ENCODE assay signal across 23 cellular contexts in the genomic region with DNA sequence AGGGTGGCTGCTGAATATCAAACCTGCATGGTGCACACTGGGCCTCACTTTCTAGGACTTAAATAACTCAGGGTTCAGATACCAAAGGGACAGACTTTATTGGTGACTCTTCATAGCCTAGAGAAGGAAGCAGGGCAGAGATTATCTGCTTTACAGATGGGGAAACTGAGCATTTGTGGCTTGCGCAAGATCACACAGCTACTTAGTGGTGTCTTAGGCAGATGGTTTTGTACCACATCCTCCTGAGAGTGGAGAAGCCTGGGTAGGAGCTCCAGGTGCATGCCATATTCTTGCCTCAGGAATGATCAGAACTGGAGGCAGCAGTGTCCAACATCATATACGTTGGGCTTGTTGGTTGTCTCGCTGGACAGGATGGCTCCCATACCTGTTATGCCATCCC.
"Had no signal": no experiment of that assay in that cellular context is flagged by ENCODE, and none has a peak within 500 bp of the region (broad histone marks: within the 10 kb centered on the region; RNA-seq: fewer than 3 reads in every experiment).

No MANE protein-coding gene starts in this region.

- H3K27me3 ChIP-seq: body of pancreas, foreskin keratinocyte, neural progenitor cell, stomach, testis had no signal

- H3K4me2 ChIP-seq: neural progenitor cell had no signal

- DNase-seq: activated B cell treated with CpG ODN at 0.5 μM for 24 hours; activated CD4-positive, alpha-beta T cell treated with anti-CD3 and anti-CD28 coated beads for 36 hours; activated CD4-positive, alpha-beta T cell treated with anti-CD3 and anti-CD28 coated beads, Interleukin-2, amount 50 U/mL, for 4 hours; activated effector memory CD4-positive, alpha-beta T cell treated with anti-CD3 and anti-CD28 coated beads, Interleukin-2, amount 50 U/mL, for 16 hours; activated naive CD4-positive, alpha-beta T cell treated with anti-CD3 and anti-CD28 coated beads, Interleukin-2, amount 50 U/mL, for 16 hours; activated naive CD8-positive, alpha-beta T cell treated with anti-CD3 and anti-CD28 coated beads, Interleukin-2, amount 50 U/mL, for 24 hours; body of pancreas; dermis blood vessel endothelial cell; effector memory CD4-positive, alpha-beta T cell; foreskin keratinocyte; left ventricle myocardium inferior; mammary epithelial cell; naive thymus-derived CD8-positive, alpha-beta T cell; small intestine; stimulated activated CD4-positive, alpha-beta T cell treated with anti-CD3 and anti-CD28 coated beads, Interleukin-2, amount 100 ng/mL, for 24 hours; stomach; T-helper 9 cell; testis had no signal

- H3K9ac ChIP-seq: neural progenitor cell had no signal

- H3K4me3 ChIP-seq: body of pancreas, left ventricle myocardium inferior, neural progenitor cell, stomach, testis had no signal

- H3K27me3 Mint-ChIP-seq: activated B cell treated with CpG ODN at 0.5 μM for 24 hours; activated CD4-positive, alpha-beta T cell treated with anti-CD3 and anti-CD28 coated beads for 36 hours; activated naive CD8-positive, alpha-beta T cell treated with anti-CD3 and anti-CD28 coated beads, Interleukin-2, amount 50 U/mL, for 24 hours; naive thymus-derived CD8-positive, alpha-beta T cell; stimulated activated memory B cell treated with anti-CD40 and anti-IgM and Interleukin-4, amounts not matched to agents 10 μg/mL and 1 μg/mL and 100 μg/mL, for 72 hours; type B pancreatic cell had no signal

- FAIRE-seq: small intestine had no signal

- ATAC-seq: activated CD4-positive, alpha-beta T cell treated with anti-CD3 and anti-CD28 coated beads for 36 hours; activated naive CD8-positive, alpha-beta T cell treated with anti-CD3 and anti-CD28 coated beads, Interleukin-2, amount 50 U/mL, for 24 hours; body of pancreas; foreskin keratinocyte; naive thymus-derived CD8-positive, alpha-beta T cell; sciatic nerve; stimulated activated memory B cell treated with anti-CD40 and anti-IgM and Interleukin-4, amounts not matched to agents 10 μg/mL and 1 μg/mL and 100 μg/mL, for 72 hours had no signal

- H3K4me1 Mint-ChIP-seq: activated B cell treated with CpG ODN at 0.5 μM for 24 hours; activated CD4-positive, alpha-beta T cell treated with anti-CD3 and anti-CD28 coated beads for 36 hours; activated naive CD8-positive, alpha-beta T cell treated with anti-CD3 and anti-CD28 coated beads, Interleukin-2, amount 50 U/mL, for 24 hours; mesothelial cell of epicardium; neural progenitor cell; stimulated activated memory B cell treated with anti-CD40 and anti-IgM and Interleukin-4, amounts not matched to agents 10 μg/mL and 1 μg/mL and 100 μg/mL, for 72 hours had no signal

- H3K9me3 ChIP-seq: body of pancreas, left ventricle myocardium inferior, stomach, testis had no signal

- H3K27ac Mint-ChIP-seq: activated B cell treated with CpG ODN at 0.5 μM for 24 hours; activated CD4-positive, alpha-beta T cell treated with anti-CD3 and anti-CD28 coated beads for 36 hours; activated naive CD8-positive, alpha-beta T cell treated with anti-CD3 and anti-CD28 coated beads, Interleukin-2, amount 50 U/mL, for 24 hours; mesothelial cell of epicardium; neural progenitor cell; stimulated activated memory B cell treated with anti-CD40 and anti-IgM and Interleukin-4, amounts not matched to agents 10 μg/mL and 1 μg/mL and 100 μg/mL, for 72 hours; type B pancreatic cell had no signal

- H3K9me3 Mint-ChIP-seq: activated B cell treated with CpG ODN at 0.5 μM for 24 hours; activated naive CD8-positive, alpha-beta T cell treated with anti-CD3 and anti-CD28 coated beads, Interleukin-2, amount 50 U/mL, for 24 hours; naive thymus-derived CD8-positive, alpha-beta T cell; neural progenitor cell; stimulated activated memory B cell treated with anti-CD40 and anti-IgM and Interleukin-4, amounts not matched to agents 10 μg/mL and 1 μg/mL and 100 μg/mL, for 72 hours; type B pancreatic cell had no signal

- H3K4me3 Mint-ChIP-seq: activated B cell treated with CpG ODN at 0.5 μM for 24 hours; activated CD4-positive, alpha-beta T cell treated with anti-CD3 and anti-CD28 coated beads for 36 hours; activated naive CD8-positive, alpha-beta T cell treated with anti-CD3 and anti-CD28 coated beads, Interleukin-2, amount 50 U/mL, for 24 hours; mesothelial cell of epicardium; naive thymus-derived CD8-positive, alpha-beta T cell; neural progenitor cell; stimulated activated memory B cell treated with anti-CD40 and anti-IgM and Interleukin-4, amounts not matched to agents 10 μg/mL and 1 μg/mL and 100 μg/mL, for 72 hours; type B pancreatic cell had no signal

- H3K4me1 ChIP-seq: body of pancreas, foreskin keratinocyte, neural progenitor cell, stomach, testis had no signal

- H3K27ac ChIP-seq: body of pancreas, foreskin keratinocyte, left ventricle myocardium inferior, neural progenitor cell, stomach, testis had no signal

- H3K36me3 ChIP-seq: neural progenitor cell had no signal

- H2AFZ ChIP-seq: neural progenitor cell had no signal
